ENCODE assay signal across 8 cellular contexts in genomic region chr13:24274452-24274971, GRCh38. TPM values are rescaled to one million over a fixed set of nuclear protein-coding genes. Genes with fewer than 3 reads are reported as not detected.
DNase-seq lines count a peak whose midpoint lies in the region; ATAC-seq and TF ChIP-seq lines count a peak whose summit lies in the region.

No MANE protein-coding gene starts in this region.

- peak overlapping the region; percentile 96 for H3K27ac Mint-ChIP-seq in T-helper 2 cell treated with Interferon-gamma antibody and Interleukin-4, amounts not matched to agents 5 μg/mL and 100 μg/mL, for 36 hours
- no peak overlapping the region for H3K27ac Mint-ChIP-seq in type B pancreatic cell

- peaks cover 2% of the 10 kb centered on the region for H3K27me3 Mint-ChIP-seq in T-helper 2 cell treated with Interferon-gamma antibody and Interleukin-4, amounts not matched to agents 5 μg/mL and 100 μg/mL, for 36 hours (ENCODE audit: low read depth)
- H3K27me3 Mint-ChIP-seq in type B pancreatic cell, result no peaks in the 10 kb centered on the region

- H3K4me1 Mint-ChIP-seq in T-helper 2 cell treated with Interferon-gamma antibody and Interleukin-4, amounts not matched to agents 5 μg/mL and 100 μg/mL, for 36 hours (ENCODE audit: low read depth), result peaks cover 67% of the 10 kb centered on the region
- H3K4me1 Mint-ChIP-seq in type B pancreatic cell (ENCODE audit: unreplicated experiment), result peaks cover 23% of the 10 kb centered on the region

- H3K4me3 Mint-ChIP-seq in T-helper 2 cell treated with Interferon-gamma antibody and Interleukin-4, amounts not matched to agents 5 μg/mL and 100 μg/mL, for 36 hours, result peak overlapping the region; percentile 90
- H3K4me3 Mint-ChIP-seq in type B pancreatic cell, result no peak overlapping the region

- DNase-seq in GM13977 (ENCODE audit: low spot score) (peak; percentile 74), retina (peak; percentile 19), type B pancreatic cell (ENCODE audit: extremely low spot score, unreplicated experiment) (no peak), NCI-H2081 (lab: John Stamatoyannopoulos, UW) (no peak), COLO829 (ENCODE audit: low spot score) (no peak)
- DNase-seq in T-helper 2 cell treated with Interferon-gamma antibody and Interleukin-4, amounts not matched to agents 5 μg/mL and 100 μg/mL, for 36 hours (ENCODE audit: low spot score), result peak; percentile 86
- peak; percentile 68 for DNase-seq in central memory CD4-positive, alpha-beta T cell

- in situ Hi-C loops in GM13977 (cut with MboI; ENCODE audit: low pct_unique_long_range_greater_than_20kb, low sequenced_read_pairs, unreplicated experiment), result no loop called here

- peak; percentile 68 for ATAC-seq in HG02642 (IDR thresholded peaks at IDR 0.05; ENCODE audit: poor library complexity, unreplicated experiment)

- H3K9me3 Mint-ChIP-seq in T-helper 2 cell treated with Interferon-gamma antibody and Interleukin-4, amounts not matched to agents 5 μg/mL and 100 μg/mL, for 36 hours, result no peaks in the 10 kb centered on the region
- H3K9me3 Mint-ChIP-seq in type B pancreatic cell, result no peaks in the 10 kb centered on the region

- H3K36me3 Mint-ChIP-seq in T-helper 2 cell treated with Interferon-gamma antibody and Interleukin-4, amounts not matched to agents 5 μg/mL and 100 μg/mL, for 36 hours (ENCODE audit: low read depth), result peaks cover 24% of the 10 kb centered on the region
- no peaks in the 10 kb centered on the region for H3K36me3 Mint-ChIP-seq in type B pancreatic cell

- no peak for TF ChIP-seq CTCF in GM13977 (IDR thresholded peaks at IDR 0.05; ENCODE audit: extremely low read depth, insufficient read depth, missing control alignments)
- TF ChIP-seq CTCF in type B pancreatic cell (conservative IDR thresholded peaks at IDR 0.05), result no peak

RNA-seq across cellular contexts. Expression of gene C1QTNF9, which starts 34.9 kb away (rescaled TPM):
- total RNA-seq in type B pancreatic cell (ENCODE audit: low replicate concordance), result not detected in 2 replicates

Comparison
In these comparisons a context has a peak if more than half of its experiments do, and no peak if none do; other contexts are left out.
1. DNase-seq: peak in GM13977 (single experiment), T-helper 2 cell treated with Interferon-gamma antibody and Interleukin-4, amounts not matched to agents 5 μg/mL and 100 μg/mL, for 36 hours (single experiment), central memory CD4-positive, alpha-beta T cell (single experiment) and retina (single experiment); none in type B pancreatic cell (single experiment), NCI-H2081 (0 of 2) and COLO829 (single experiment).